14 cellular contexts compared by ENCODE assay signal in genomic region chr17:77821114-77821513, GRCh38.
DNase-seq lines count a peak whose midpoint lies in the region; ATAC-seq and TF ChIP-seq lines count a peak whose summit lies in the region.
"Had no signal": no experiment of that assay in that cellular context is flagged by ENCODE, and none has a peak within 500 bp of the region (broad histone marks: within the 10 kb centered on the region; RNA-seq: fewer than 3 reads in every experiment).

No MANE protein-coding gene starts in this region.

- no peaks in the 10 kb centered on the region for H3K9me3 Mint-ChIP-seq in activated naive CD8-positive, alpha-beta T cell treated with anti-CD3 and anti-CD28 coated beads, Interleukin-2, amount 50 U/mL, for 24 hours

- H3K9ac ChIP-seq in DND-41 (ENCODE audit: low read depth, low read length) = no peak overlapping the region
- H3K9ac ChIP-seq in HCT116 (ENCODE audit: low read length) = no peak overlapping the region
- no peak overlapping the region for H3K9ac ChIP-seq in SK-N-SH
- H3K9ac ChIP-seq in mesendoderm (ENCODE audit: low read length) = no peak overlapping the region

- H3K4me3 Mint-ChIP-seq in activated naive CD8-positive, alpha-beta T cell treated with anti-CD3 and anti-CD28 coated beads, Interleukin-2, amount 50 U/mL, for 24 hours = no peak overlapping the region

- no peak for TF ChIP-seq POLR2A in HCT116 (IDR thresholded peaks at IDR 0.05; ENCODE audit: borderline replicate concordance, extremely low read depth, insufficient read depth, insufficient read length)

- H3K56ac ChIP-seq in mesendoderm (ENCODE audit: low read length) = no peak overlapping the region

- no peak overlapping the region for H2BK15ac ChIP-seq in mesendoderm (replicated peaks; ENCODE audit: low read depth)

- H3K79me2 ChIP-seq in DND-41 (ENCODE audit: insufficient read depth, low read length) (no peaks in the 10 kb centered on the region), HCT116 (ENCODE audit: insufficient read depth, low read length) (no peaks in the 10 kb centered on the region), SK-N-SH (ENCODE audit: insufficient read depth) (no peaks in the 10 kb centered on the region), mesendoderm (ENCODE audit: control insufficient read depth, insufficient read depth, low read length) (no peaks in the 10 kb centered on the region)

- CTCF ChIA-PET in HCT116 (lab: Charles Lee) (no interaction called here), SK-N-SH (lab: Yijun Ruan, JAX) (interaction anchor here (1.1 to 2.4 kb wide), 3 partner anchors 8 to 278 kb away, joined by 3 to 10 read pairs (median 4); no protein-coding TSS in a partner anchor)

- H4K8ac ChIP-seq in mesendoderm (ENCODE audit: low read depth, low read length) = no peak overlapping the region

- H4K20me1 ChIP-seq in DND-41 (ENCODE audit: insufficient read depth, low read length) (no peaks in the 10 kb centered on the region), HCT116 (ENCODE audit: insufficient read depth) (no peaks in the 10 kb centered on the region), SK-N-SH (ENCODE audit: insufficient read depth) (no peaks in the 10 kb centered on the region)

- no peak overlapping the region for H2BK120ac ChIP-seq in mesendoderm (ENCODE audit: low read depth, low read length)

- intact Hi-C loops in HCT116 (cut with micrococcal nuclease) = no loop called here

- no peak overlapping the region for H3K27ac Mint-ChIP-seq in activated naive CD8-positive, alpha-beta T cell treated with anti-CD3 and anti-CD28 coated beads, Interleukin-2, amount 50 U/mL, for 24 hours

- no peak overlapping the region for H4K5ac ChIP-seq in mesendoderm (ENCODE audit: low read length)

- 71% methylated on average over 5 of the region's 8 CpGs for WGBS in SK-N-SH (ENCODE audit: low lambda C conversion rate)
- no CpG with 5 or more reads among the region's 8 CpGs for WGBS in mesendoderm (ENCODE audit: extremely low coverage, insufficient coverage, low lambda C conversion rate)

- DNase-seq in DND-41 (peak; percentile 25), HCT116 (ENCODE audit: low read depth, low spot score) (no peak), SK-N-SH (peak; percentile 61), mesendoderm (peak; percentile 66), superior temporal gyrus (ENCODE audit: extremely low spot score) (no peak), islet precursor cell (no peak), AG20443 (ENCODE audit: low spot score) (no peak)
- no peak for DNase-seq in activated naive CD8-positive, alpha-beta T cell treated with anti-CD3 and anti-CD28 coated beads, Interleukin-2, amount 50 U/mL, for 24 hours
- DNase-seq: activated CD4-positive, alpha-beta T cell treated with anti-CD3 and anti-CD28 coated beads, Interleukin-2, amount 50 U/mL, for 1 hour; effector CD8-positive, alpha-beta T cell; HCEC 1CT; NCI-H1436; stimulated activated CD8-positive, alpha-beta memory T cell treated with anti-CD3 and anti-CD28 coated beads, Interleukin-4, amount 100 ng/mL, for 48 hours had no signal

- no peaks in the 10 kb centered on the region for H3K27me3 Mint-ChIP-seq in activated naive CD8-positive, alpha-beta T cell treated with anti-CD3 and anti-CD28 coated beads, Interleukin-2, amount 50 U/mL, for 24 hours

- RAD21 ChIA-PET in HCT116 (lab: Charles Lee; ENCODE audit: low non-redundant PET in 1 of 2, low total read pairs in 2 of 2, uncharacterized antibody in 2 of 2, unreplicated experiment in 2 of 2) = no interaction called here

- H3F3A ChIP-seq in SK-N-SH (replicated peaks; ENCODE audit: insufficient read depth) = no peaks in the 10 kb centered on the region

- H3K36me3 ChIP-seq in DND-41 (ENCODE audit: insufficient read depth, low read length) (no peaks in the 10 kb centered on the region), HCT116 (ENCODE audit: control insufficient read depth in 1 of 2, insufficient read depth in 2 of 2, low read length in 2 of 2) (no peaks in the 10 kb centered on the region), SK-N-SH (replicated peaks in 1 of 2; ENCODE audit: control insufficient read depth in 1 of 2, insufficient read depth in 2 of 2, low read length in 1 of 2) (no peaks in the 10 kb centered on the region), mesendoderm (ENCODE audit: control insufficient read depth, insufficient read depth, low read length) (no peaks in the 10 kb centered on the region)

- H2AFZ ChIP-seq in DND-41 (ENCODE audit: low read depth, low read length) (no peak overlapping the region), HCT116 (ENCODE audit: low read depth, low read length, poor library complexity, severe bottlenecking) (no peak overlapping the region), SK-N-SH (ENCODE audit: low read depth) (no peak overlapping the region)

- POLR2A ChIA-PET in HCT116 (lab: Charles Lee) (interaction anchor here (1.3 kb wide), 1 partner anchor 9 kb away, joined by 3 read pairs; no protein-coding TSS in a partner anchor), SK-N-SH (lab: Yijun Ruan, JAX) (no interaction called here)

- no TSS peak for BruUV-seq in HCT116 (replicated peaks; lab: Mats Ljungman, UMichigan)

- H3K27me3 ChIP-seq in DND-41 (ENCODE audit: insufficient read depth, low read length, poor library complexity) (no peaks in the 10 kb centered on the region), HCT116 (ENCODE audit: insufficient read depth, low read length) (no peaks in the 10 kb centered on the region), SK-N-SH (ENCODE audit: insufficient read depth) (no peaks in the 10 kb centered on the region), mesendoderm (ENCODE audit: insufficient read depth, low read length, poor library complexity) (no peaks in the 10 kb centered on the region)

- peak; percentile 35 for TF ChIP-seq CTCF in DND-41 (IDR thresholded peaks at IDR 0.05; ENCODE audit: borderline replicate concordance, extremely low read depth, low read length, poor library complexity, severe bottlenecking)
- peak in 2 of 3 experiments; percentile 33 to 40; a peak in 3 of 6 replicates for TF ChIP-seq CTCF in HCT116 (IDR thresholded peaks at IDR 0.05 in 2 of 3, conservative IDR thresholded peaks at IDR 0.05 in 1 of 3; ENCODE audit: borderline replicate concordance in 1 of 3, insufficient read depth in 1 of 3, low read depth in 2 of 3, low read length in 2 of 3)
- peak; percentile 31 for TF ChIP-seq CTCF in SK-N-SH (IDR thresholded peaks at IDR 0.05)

- H3K23ac ChIP-seq in mesendoderm (ENCODE audit: low read length) = no peak overlapping the region

- H3K36me3 Mint-ChIP-seq in activated naive CD8-positive, alpha-beta T cell treated with anti-CD3 and anti-CD28 coated beads, Interleukin-2, amount 50 U/mL, for 24 hours (ENCODE audit: low read depth) = no peaks in the 10 kb centered on the region

- H3K9me2 ChIP-seq in HCT116 (ENCODE audit: insufficient read depth) (no peaks in the 10 kb centered on the region), SK-N-SH (no peaks in the 10 kb centered on the region)

- H3K18ac ChIP-seq in mesendoderm (ENCODE audit: low read length) = no peak overlapping the region

- H3K4me2 ChIP-seq in DND-41 (ENCODE audit: insufficient read depth, low read length) (no peak overlapping the region), HCT116 (ENCODE audit: low read length) (peak overlapping the region; percentile 2; the same call in 1 of the 2 replicates), SK-N-SH (no peak overlapping the region), mesendoderm (ENCODE audit: low read length) (no peak overlapping the region)
- H3K4me2 ChIP-seq: smooth muscle cell had no signal

- no peaks in the 10 kb centered on the region for H3K79me1 ChIP-seq in mesendoderm (ENCODE audit: low read length)

- H3K4me1 Mint-ChIP-seq in activated naive CD8-positive, alpha-beta T cell treated with anti-CD3 and anti-CD28 coated beads, Interleukin-2, amount 50 U/mL, for 24 hours = no peaks in the 10 kb centered on the region

- H2AK5ac ChIP-seq in mesendoderm (ENCODE audit: low read length) = no peak overlapping the region

- H3K4me1 ChIP-seq in DND-41 (ENCODE audit: insufficient read depth, low read length) = no peaks in the 10 kb centered on the region
- peaks cover 0 to 8% of the 10 kb centered on the region in 2 experiments; a peak in 1 of 4 replicates for H3K4me1 ChIP-seq in HCT116 (ENCODE audit: control insufficient read depth in 1 of 2, insufficient read depth in 2 of 2, low read length in 2 of 2)
- H3K4me1 ChIP-seq in SK-N-SH (ENCODE audit: control insufficient read depth in 1 of 2, insufficient read depth in 2 of 2, low read depth in 1 of 2, low read length in 1 of 2) = peaks cover 0 to 13% of the 10 kb centered on the region in 2 experiments; a peak in 1 of 4 replicates
- H3K4me1 ChIP-seq in mesendoderm (ENCODE audit: control insufficient read depth, low read depth, low read length) = no peaks in the 10 kb centered on the region

- no peak; the same call in 1 of the 2 replicates for TF ChIP-seq RAD21 in HCT116 (IDR thresholded peaks at IDR 0.05; ENCODE audit: low read depth)
- peak; percentile 60 for TF ChIP-seq RAD21 in SK-N-SH (IDR thresholded peaks at IDR 0.05; ENCODE audit: low read length)

- no peak overlapping the region for H3K4ac ChIP-seq in mesendoderm (ENCODE audit: low read depth, low read length)

- H2BK5ac ChIP-seq in mesendoderm (ENCODE audit: low read length) = no peak overlapping the region

- no peak for TF ChIP-seq EP300 in SK-N-SH (IDR thresholded peaks at IDR 0.05; ENCODE audit: borderline replicate concordance in 1 of 2, low read depth in 1 of 2, low read length in 1 of 2)

- ATAC-seq in DND-41 (ENCODE audit: insufficient read depth, low read depth) = peak; percentile 49; the same call in 1 of the 3 replicates
- ATAC-seq in HCT116 = peak; percentile 95
- ATAC-seq in activated naive CD8-positive, alpha-beta T cell treated with anti-CD3 and anti-CD28 coated beads, Interleukin-2, amount 50 U/mL, for 24 hours = no peak

- H3K27ac ChIP-seq in DND-41 (ENCODE audit: low read length) (no peak overlapping the region), HCT116 (ENCODE audit: low read depth, low read length) (no peak overlapping the region), SK-N-SH (ENCODE audit: low read depth in 2 of 2, low read length in 1 of 2) (no peak overlapping the region), mesendoderm (ENCODE audit: low read depth, low read length) (no peak overlapping the region)

- H3K9me3 ChIP-seq in DND-41 (ENCODE audit: insufficient read depth, low read length, severe bottlenecking) = no peaks in the 10 kb centered on the region
- H3K9me3 ChIP-seq in HCT116 (ENCODE audit: control insufficient read depth in 1 of 2, insufficient read depth in 1 of 2, low read depth in 1 of 2, low read length in 2 of 2) = no peaks in the 10 kb centered on the region
- no peaks in the 10 kb centered on the region for H3K9me3 ChIP-seq in SK-N-SH

- H3K4me3 ChIP-seq in DND-41 (ENCODE audit: low read depth in 1 of 2, low read length in 2 of 2) = no peak overlapping the region
- no peak overlapping the region for H3K4me3 ChIP-seq in HCT116 (replicated peaks in 1 of 2; ENCODE audit: low read depth in 1 of 2, low read length in 2 of 2)
- no peak overlapping the region for H3K4me3 ChIP-seq in SK-N-SH (ENCODE audit: low read depth in 2 of 2, low read length in 1 of 2)
- H3K4me3 ChIP-seq in mesendoderm (ENCODE audit: low read length) = no peak overlapping the region
- H3K4me3 ChIP-seq: smooth muscle cell had no signal

TF ChIP-seq in HCT116, 20 proteins besides CTCF, POLR2A, EP300 and RAD21 (continues in another document):
- TF ChIP-seq CBX3 (IDR thresholded peaks at IDR 0.05; ENCODE audit: low read depth) = no peak

TF ChIP-seq in SK-N-SH, 30 proteins besides CTCF, POLR2A, EP300 and RAD21 (continues in another document):
- TF ChIP-seq SMC3 (IDR thresholded peaks at IDR 0.05; ENCODE audit: low read depth, low read length) (peak; percentile 31; the same call in 1 of the 2 replicates), JUND (IDR thresholded peaks at IDR 0.05) (no peak)

Comparison
In these comparisons a context has a peak if more than half of its experiments do, and no peak if none do; other contexts are left out.
1. DNase-seq: peak in DND-41 (single experiment), SK-N-SH (single experiment) and mesendoderm (single experiment); none in HCT116 (single experiment), superior temporal gyrus (single experiment), islet precursor cell (single experiment), AG20443 (single experiment) and activated naive CD8-positive, alpha-beta T cell treated with anti-CD3 and anti-CD28 coated beads, Interleukin-2, amount 50 U/mL, for 24 hours (single experiment).
2. Peak in every context shown above with its lines, with median percentiles within 50 percentile points of each other: CTCF ChIP-seq.